15 cellular contexts compared by ENCODE assay signal in genomic region chr3:12988728-12989454, GRCh38.
"Had no signal": no experiment of that assay in that cellular context is flagged by ENCODE, and none has a peak within 500 bp of the region (broad histone marks: within the 10 kb centered on the region; RNA-seq: fewer than 3 reads in every experiment).

No MANE protein-coding gene starts in this region.

- H3K4me3 ChIP-seq: left lung, ovary, thyroid gland, uterus had no signal

- H3K27me3 ChIP-seq: ovary, thyroid gland, uterus had no signal

- FAIRE-seq: astrocyte, bronchial epithelial cell, frontal cortex, kidney had no signal

- H3K27ac Mint-ChIP-seq: activated naive CD4-positive, alpha-beta T cell treated with anti-CD3 and anti-CD28 coated beads, Interleukin-2, amount 10 ng/mL, durations not matched to agents 7 days and 5 days; activated T-helper 2 cell treated with anti-CD3 and anti-CD28 coated beads, Interferon-gamma antibody, Interleukin-2, Interleukin-4, amounts not matched to agents 10 μg/mL and 5 μg/mL and 100 μg/mL, durations not matched to agents 14 hours and 24 hours and 36 hours; memory B cell; stimulated activated memory B cell treated with anti-CD40 and anti-IgM and Interleukin-4, amounts not matched to agents 10 μg/mL and 1 μg/mL and 100 μg/mL, for 72 hours had no signal

- H3K9me3 Mint-ChIP-seq: activated naive CD4-positive, alpha-beta T cell treated with anti-CD3 and anti-CD28 coated beads, Interleukin-2, amount 10 ng/mL, durations not matched to agents 7 days and 5 days; activated T-helper 2 cell treated with anti-CD3 and anti-CD28 coated beads, Interferon-gamma antibody, Interleukin-2, Interleukin-4, amounts not matched to agents 10 μg/mL and 5 μg/mL and 100 μg/mL, durations not matched to agents 14 hours and 24 hours and 36 hours; memory B cell; neural crest cell had no signal

- DNase-seq: activated CD4-positive, alpha-beta T cell treated with anti-CD3 and anti-CD28 coated beads, Interleukin-2, amount 50 U/mL, for 48 hours; activated CD4-positive, CD25-positive, alpha-beta regulatory T cell treated with anti-CD3 and anti-CD28 coated beads, Interleukin-2, amount 50 U/mL, for 72 hours; activated naive CD4-positive, alpha-beta T cell treated with anti-CD3 and anti-CD28 coated beads, Interleukin-2, amount 10 ng/mL, durations not matched to agents 7 days and 5 days; kidney; left lung; ovary; thyroid gland; uterus had no signal

- H3K27ac ChIP-seq: left lung, ovary, thyroid gland, uterus had no signal

- ATAC-seq: left lung; stimulated activated memory B cell treated with anti-CD40 and anti-IgM and Interleukin-4, amounts not matched to agents 10 μg/mL and 1 μg/mL and 100 μg/mL, for 72 hours had no signal

- H3K4me1 ChIP-seq: uterus had no signal

- H3K4me3 Mint-ChIP-seq: activated naive CD4-positive, alpha-beta T cell treated with anti-CD3 and anti-CD28 coated beads, Interleukin-2, amount 10 ng/mL, durations not matched to agents 7 days and 5 days; memory B cell; neural crest cell; stimulated activated memory B cell treated with anti-CD40 and anti-IgM and Interleukin-4, amounts not matched to agents 10 μg/mL and 1 μg/mL and 100 μg/mL, for 72 hours had no signal

- H3K9me3 ChIP-seq: left lung, ovary, thyroid gland, uterus had no signal

- H3K36me3 ChIP-seq: ovary, thyroid gland, uterus had no signal

- H3K27me3 Mint-ChIP-seq: memory B cell; stimulated activated memory B cell treated with anti-CD40 and anti-IgM and Interleukin-4, amounts not matched to agents 10 μg/mL and 1 μg/mL and 100 μg/mL, for 72 hours had no signal
